1 cellular context compared by ENCODE assay signal in the genomic region with DNA sequence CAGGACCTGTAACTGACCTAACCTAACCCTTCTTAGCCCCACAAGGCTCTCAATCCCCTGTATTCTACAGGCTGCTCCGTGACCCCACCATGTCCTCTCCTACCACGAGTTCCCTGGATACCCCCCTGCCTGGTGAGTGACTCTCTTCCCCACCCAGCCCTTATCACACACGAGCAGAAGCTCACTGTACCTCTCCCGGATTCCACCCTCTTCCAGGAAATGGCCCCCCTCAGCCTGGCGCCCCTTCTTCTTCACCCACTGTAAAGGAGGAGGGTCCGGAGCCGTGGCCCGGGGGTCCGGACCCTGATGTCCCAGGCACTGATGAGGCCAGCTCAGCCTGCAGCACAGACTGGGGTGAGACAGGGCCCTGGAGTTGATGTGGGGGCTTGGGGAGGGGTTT.
TF ChIP-seq lines count a peak whose summit lies in the region.

No MANE protein-coding gene starts in this region.

TF ChIP-seq in GM12878, 131 proteins besides CTCF, POLR2A, EP300 and RAD21:
- TF ChIP-seq SUPT20H (IDR thresholded peaks at IDR 0.05; ENCODE audit: borderline replicate concordance, control insufficient read depth, low read depth, low read length): no peak
- no peak for TF ChIP-seq MXI1 (IDR thresholded peaks at IDR 0.05; ENCODE audit: low read depth, low read length)
- no peak for TF ChIP-seq ZNF24 (IDR thresholded peaks at IDR 0.05)
